24 cellular contexts compared by ENCODE assay signal in the genomic region with DNA sequence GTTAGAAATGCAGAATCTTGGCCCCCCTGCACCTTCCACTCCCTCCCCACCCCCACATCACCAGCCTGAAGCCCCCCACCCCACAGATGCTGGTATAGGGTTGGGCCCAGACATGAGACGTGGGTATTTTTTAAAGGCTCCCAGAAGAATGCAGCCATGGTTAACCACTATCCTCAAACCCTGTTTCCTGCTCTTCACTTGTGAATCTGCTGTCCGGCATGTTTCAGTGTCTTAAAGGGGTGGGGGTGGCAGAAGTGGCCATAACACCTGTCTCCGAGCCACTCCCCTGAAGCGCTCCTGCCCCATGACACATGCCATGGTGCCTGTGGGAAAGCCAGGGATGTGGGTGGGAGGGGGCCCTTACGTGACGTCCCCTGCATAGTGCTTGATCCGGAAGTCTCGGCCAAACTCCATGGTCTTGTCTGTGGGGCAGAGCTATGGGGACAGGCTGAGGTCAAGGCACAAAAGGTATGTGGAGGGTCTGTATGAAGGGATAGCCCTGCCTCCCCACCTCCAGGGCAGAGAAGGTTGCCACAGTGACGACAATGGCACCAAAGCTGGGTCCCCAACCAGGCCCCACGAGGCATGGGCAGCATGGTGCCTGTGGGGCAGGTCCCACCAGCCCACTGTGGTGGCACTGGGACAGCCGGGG. TPM values are rescaled to one million over a fixed set of nuclear protein-coding genes. Genes with fewer than 3 reads are reported as not detected.
DNase-seq lines count a peak whose midpoint lies in the region; ATAC-seq and TF ChIP-seq lines count a peak whose summit lies in the region.
"Had no signal": no experiment of that assay in that cellular context is flagged by ENCODE, and none has a peak within 500 bp of the region (broad histone marks: within the 10 kb centered on the region; RNA-seq: fewer than 3 reads in every experiment).

No MANE protein-coding gene starts in this region.

- no TSS peak for BruUV-seq in OCI-LY7 (replicated peaks; lab: Mats Ljungman, UMichigan)

- no peak for DNase-seq in activated CD4-positive, alpha-beta T cell treated with anti-CD3 and anti-CD28 coated beads, Interleukin-2, amount 10 ng/mL, durations not matched to agents 7 days and 5 days
- no peak for DNase-seq in activated CD4-positive, alpha-beta T cell treated with anti-CD3 and anti-CD28 coated beads, Interleukin-2, amount 50 U/mL, for 4 hours
- DNase-seq in AG20443 (ENCODE audit: low spot score) (peak; percentile 4), spleen (peak; percentile 61), OCI-LY7 (ENCODE audit: low spot score) (no peak), progenitor cell of endocrine pancreas (ENCODE audit: low spot score, unreplicated experiment) (no peak)
- DNase-seq: dermis blood vessel endothelial cell; esophagus squamous epithelium; foreskin melanocyte; NCI-H1105 treated with DMSO at 0.1 percent for 48 hours; NCI-H2029 treated with DMSO at 0.1 percent for 48 hours; NCI-H226; stimulated activated naive CD4-positive, alpha-beta T cell; T-cell had no signal

- no peak overlapping the region for H3K4me2 ChIP-seq in OCI-LY7 (ENCODE audit: low read length)

- no peak overlapping the region for H2AFZ ChIP-seq in OCI-LY7 (ENCODE audit: low read length)
- H2AFZ ChIP-seq: parathyroid adenoma had no signal

- POLR2A ChIA-PET in activated CD4-positive, alpha-beta T cell treated with anti-CD3 and anti-CD28 coated beads, Interleukin-2, amount 10 ng/mL, durations not matched to agents 7 days and 5 days (lab: Charles Lee): no interaction called here
- POLR2A ChIA-PET in OCI-LY7 (lab: Charles Lee): no interaction called here

- no peak for TF ChIP-seq POLR2A in spleen (IDR thresholded peaks at IDR 0.05)

- CTCF ChIA-PET in activated CD4-positive, alpha-beta T cell treated with anti-CD3 and anti-CD28 coated beads, Interleukin-2, amount 10 ng/mL, durations not matched to agents 7 days and 5 days (lab: Charles Lee): interaction anchor here (0.7 to 1.3 kb wide), 2 partner anchors 14 to 166 kb away, joined by 3 read pairs; no protein-coding TSS in a partner anchor
- CTCF ChIA-PET in OCI-LY7 (lab: Charles Lee; ENCODE audit: unreplicated experiment): interaction anchor here (0.6 kb wide), 2 partner anchors 77 to 88 kb away, joined by 5 to 7 read pairs; no protein-coding TSS in a partner anchor

- H3K4me1 Mint-ChIP-seq in activated CD4-positive, alpha-beta T cell treated with anti-CD3 and anti-CD28 coated beads, Interleukin-2, amount 10 ng/mL, durations not matched to agents 7 days and 5 days: peaks cover 19% of the 10 kb centered on the region
- peaks cover 6% of the 10 kb centered on the region for H3K4me1 Mint-ChIP-seq in progenitor cell of endocrine pancreas (ENCODE audit: low read depth)
- H3K4me1 Mint-ChIP-seq: neural crest cell had no signal

- ATAC-seq in GM21717 (IDR thresholded peaks at IDR 0.05; ENCODE audit: unreplicated experiment): no peak
- ATAC-seq: Panc1, T-cell had no signal

- H3K36me3 ChIP-seq in KOPT-K1 (ENCODE audit: insufficient read depth, low read length) (peaks cover 100% of the 10 kb centered on the region), spleen (peaks cover 0 to 100% (median 61%) of the 10 kb centered on the region in 6 donors), OCI-LY7 (ENCODE audit: insufficient read depth, low read length) (peaks cover 5% of the 10 kb centered on the region; the same call in 1 of the 2 replicates)
- H3K36me3 ChIP-seq: right atrium auricular region had no signal

- H4K20me1 ChIP-seq in OCI-LY7 (ENCODE audit: insufficient read depth, low read length): no peaks in the 10 kb centered on the region

- 89 to 93% (median 93%) methylated on average over 10 to 11 of the region's 11 CpGs for WGBS in spleen, 5 donors

- no peaks in the 10 kb centered on the region for H3K27me3 ChIP-seq in spleen (replicated peaks in 1 of 7)
- H3K27me3 ChIP-seq: right atrium auricular region had no signal

- no peak overlapping the region for H3K4me3 ChIP-seq in spleen
- H3K4me3 ChIP-seq in OCI-LY7 (ENCODE audit: low read depth, low read length, poor library complexity, severe bottlenecking): no peak overlapping the region
- H3K4me3 ChIP-seq: esophagus squamous epithelium, lung, mucosa of descending colon, right atrium auricular region had no signal

- H3K27me3 Mint-ChIP-seq in activated CD4-positive, alpha-beta T cell treated with anti-CD3 and anti-CD28 coated beads, Interleukin-2, amount 10 ng/mL, durations not matched to agents 7 days and 5 days: no peaks in the 10 kb centered on the region
- no peaks in the 10 kb centered on the region for H3K27me3 Mint-ChIP-seq in progenitor cell of endocrine pancreas
- H3K27me3 Mint-ChIP-seq: B cell; central memory CD8-positive, alpha-beta T cell; T-cell had no signal

- H3K79me2 ChIP-seq in OCI-LY7 (ENCODE audit: insufficient read depth, low read depth, low read length): no peaks in the 10 kb centered on the region
- H3K79me2 ChIP-seq: parathyroid adenoma had no signal

- TF ChIP-seq CTCF in spleen (IDR thresholded peaks at IDR 0.05 in 8 of 11, conservative IDR thresholded peaks at IDR 0.05 in 3 of 11) (no peak), OCI-LY7 (conservative IDR thresholded peaks at IDR 0.05; ENCODE audit: low read length) (no peak), progenitor cell of endocrine pancreas (IDR thresholded peaks at IDR 0.05; ENCODE audit: unreplicated experiment) (no peak)

- H3K4me1 ChIP-seq in spleen: peaks cover 0 to 16% (median 5%) of the 10 kb centered on the region in 6 donors
- peaks cover 15% of the 10 kb centered on the region for H3K4me1 ChIP-seq in OCI-LY7 (ENCODE audit: insufficient read depth, low read length, poor library complexity, severe bottlenecking)
- H3K4me1 ChIP-seq: esophagus squamous epithelium, parathyroid adenoma, right atrium auricular region had no signal

- H3K27ac Mint-ChIP-seq in activated CD4-positive, alpha-beta T cell treated with anti-CD3 and anti-CD28 coated beads, Interleukin-2, amount 10 ng/mL, durations not matched to agents 7 days and 5 days: peak overlapping the region; percentile 64
- H3K27ac Mint-ChIP-seq in progenitor cell of endocrine pancreas: no peak overlapping the region

- no peaks in the 10 kb centered on the region for H3K9me3 ChIP-seq in KOPT-K1 (ENCODE audit: insufficient read depth, low read length, poor library complexity, severe bottlenecking)
- no peaks in the 10 kb centered on the region for H3K9me3 ChIP-seq in spleen
- H3K9me3 ChIP-seq in OCI-LY7 (ENCODE audit: low read length): no peaks in the 10 kb centered on the region
- H3K9me3 ChIP-seq: esophagus squamous epithelium, mucosa of descending colon, right atrium auricular region had no signal

- peaks cover 51% of the 10 kb centered on the region for H3K36me3 Mint-ChIP-seq in activated CD4-positive, alpha-beta T cell treated with anti-CD3 and anti-CD28 coated beads, Interleukin-2, amount 10 ng/mL, durations not matched to agents 7 days and 5 days (ENCODE audit: low read depth)
- no peaks in the 10 kb centered on the region for H3K36me3 Mint-ChIP-seq in progenitor cell of endocrine pancreas (ENCODE audit: insufficient read depth)

- intact Hi-C loops in spleen (cut with DNase I; ENCODE audit: low total_unique reads): no loop called here
- intact Hi-C loops in OCI-LY7 (cut with micrococcal nuclease; ENCODE audit: unreplicated experiment): no loop called here

- peak overlapping the region; percentile 6 for H3K27ac ChIP-seq in KOPT-K1 (ENCODE audit: low read depth, low read length, poor library complexity, severe bottlenecking)
- H3K27ac ChIP-seq in spleen: no peak overlapping the region
- no peak overlapping the region for H3K27ac ChIP-seq in OCI-LY7 (ENCODE audit: low read depth, low read length, poor library complexity, severe bottlenecking)
- H3K27ac ChIP-seq: esophagus squamous epithelium, parathyroid adenoma, right atrium auricular region had no signal

- no peaks in the 10 kb centered on the region for H3K9me2 ChIP-seq in OCI-LY7 (ENCODE audit: insufficient read depth, low read length)

- no peaks in the 10 kb centered on the region for H3K9me3 Mint-ChIP-seq in activated CD4-positive, alpha-beta T cell treated with anti-CD3 and anti-CD28 coated beads, Interleukin-2, amount 10 ng/mL, durations not matched to agents 7 days and 5 days
- no peaks in the 10 kb centered on the region for H3K9me3 Mint-ChIP-seq in progenitor cell of endocrine pancreas (ENCODE audit: low read depth)
- H3K9me3 Mint-ChIP-seq: central memory CD8-positive, alpha-beta T cell; neural crest cell; T-cell had no signal

- no peak overlapping the region for H3K4me3 Mint-ChIP-seq in activated CD4-positive, alpha-beta T cell treated with anti-CD3 and anti-CD28 coated beads, Interleukin-2, amount 10 ng/mL, durations not matched to agents 7 days and 5 days
- no peak overlapping the region for H3K4me3 Mint-ChIP-seq in progenitor cell of endocrine pancreas (ENCODE audit: low read depth)
- H3K4me3 Mint-ChIP-seq: B cell; central memory CD8-positive, alpha-beta T cell; neural crest cell; T-cell had no signal

RNA-seq across cellular contexts. Expression of a gene that starts 9.6 kb away (rescaled TPM):
- total RNA-seq in activated CD4-positive, alpha-beta T cell treated with anti-CD3 and anti-CD28 coated beads, Interleukin-2, amount 10 ng/mL, durations not matched to agents 7 days and 5 days: 100 to 1,000 TPM; 414 to 457 TPM
- 10 to 100 TPM; 36.4 to 68.6 (median 62.1) TPM for total RNA-seq in spleen
- 10 to 100 TPM; 27.9 to 61.1 (median 45.6) TPM for polyA plus RNA-seq in spleen
- total RNA-seq in OCI-LY7 (2014; rRNA removed; shearing (Covaris generic)): 23.6 and 27.4 TPM in 2 replicates
- total RNA-seq in OCI-LY7 (2022): 74.7 and 87.3 TPM in 2 replicates
- 0.53 and 0.67 TPM in 2 replicates for total RNA-seq in progenitor cell of endocrine pancreas

RNA-seq across cellular contexts. Expression of a gene that starts 30.8 kb away (rescaled TPM):
- total RNA-seq in activated CD4-positive, alpha-beta T cell treated with anti-CD3 and anti-CD28 coated beads, Interleukin-2, amount 10 ng/mL, durations not matched to agents 7 days and 5 days: 100 to 1,000 TPM; 134 TPM
- total RNA-seq in spleen (10 to 100 TPM; 67.8 to 94.2 (median 80.9) TPM), OCI-LY7 (2022) (84.0 and 89.1 TPM in 2 replicates), progenitor cell of endocrine pancreas (42.2 and 43.0 TPM in 2 replicates)
- polyA plus RNA-seq in spleen: 100 to 1,000 TPM in 2 of 3 donors, 10 to 100 TPM in 1; 80.8 to 108 (median 107) TPM
- total RNA-seq in OCI-LY7 (2014; rRNA removed; shearing (Covaris generic)): 55.3 and 58.9 TPM in 2 replicates

Comparison
In these comparisons a context has a peak if more than half of its experiments do, and no peak if none do; other contexts are left out.
1. DNase-seq: peak in AG20443 (single experiment) and spleen (single experiment); none in activated CD4-positive, alpha-beta T cell treated with anti-CD3 and anti-CD28 coated beads, Interleukin-2, amount 10 ng/mL, durations not matched to agents 7 days and 5 days (single experiment), activated CD4-positive, alpha-beta T cell treated with anti-CD3 and anti-CD28 coated beads, Interleukin-2, amount 50 U/mL, for 4 hours (0 of 2), OCI-LY7 (single experiment) and progenitor cell of endocrine pancreas (single experiment).
2. RNA of a gene that starts 9.6 kb away (total RNA-seq): 414 to 457 TPM in activated CD4-positive, alpha-beta T cell treated with anti-CD3 and anti-CD28 coated beads, Interleukin-2, amount 10 ng/mL, durations not matched to agents 7 days and 5 days, 23.6 to 87.3 TPM in OCI-LY7 and 36.4 to 68.6 TPM in spleen; 0.53 to 0.67 TPM in progenitor cell of endocrine pancreas; every median in the first group is over 10 times any median in the second.